8 cellular contexts compared by ENCODE assay signal in genomic region chr2:175036582-175037018, GRCh38. TPM values are rescaled to one million over a fixed set of nuclear protein-coding genes. Genes with fewer than 3 reads are reported as not detected.
A peak's percentile ranks its signal among the peaks of the same experiment; 100 is the strongest.
DNase-seq lines count a peak whose midpoint lies in the region; ATAC-seq, FAIRE-seq and TF ChIP-seq lines count a peak whose summit lies in the region.

No MANE protein-coding gene starts in this region.

- peak overlapping the region; percentile 70 for H3K4me3 Mint-ChIP-seq in CD8-positive, alpha-beta T cell
- H3K4me3 Mint-ChIP-seq in activated T-helper 2 cell treated with anti-CD3 and anti-CD28 coated beads, Interferon-gamma antibody, Interleukin-2, Interleukin-4, amounts not matched to agents 10 μg/mL and 5 μg/mL and 100 μg/mL, durations not matched to agents 14 hours and 24 hours and 36 hours (ENCODE audit: low read depth): no peak overlapping the region

- 43% methylated on average over 5 of the region's 5 CpGs for WGBS in K562 (ENCODE audit: insufficient coverage, low coverage, missing lambda C conversion rate)

- no peaks in the 10 kb centered on the region for H3K4me1 ChIP-seq in CD8-positive, alpha-beta T cell (ENCODE audit: insufficient read depth, low read length)
- H3K4me1 ChIP-seq in K562 (replicated peaks in 1 of 2; ENCODE audit: control insufficient read depth in 2 of 2, insufficient read depth in 2 of 2, low read length in 2 of 2): no peaks in the 10 kb centered on the region; a peak in 1 of 5 replicates

- peak overlapping the region; percentile 75 for H2AFZ ChIP-seq in K562 (ENCODE audit: low read depth, low read length)

- TF ChIP-seq RAD21 in K562 (CRISPR knock-in tag; conservative IDR thresholded peaks at IDR 0.05 in 1 of 2, IDR thresholded peaks at IDR 0.05 in 1 of 2): peak; percentile 52 to 76

- H3K9me3 ChIP-seq in CD8-positive, alpha-beta T cell (ENCODE audit: low read length): no peaks in the 10 kb centered on the region
- no peaks in the 10 kb centered on the region for H3K9me3 ChIP-seq in K562 (replicated peaks; ENCODE audit: control insufficient read depth, insufficient read depth, low read depth, low read length)

- peak; percentile 75 for ATAC-seq in CD8-positive, alpha-beta T cell
- ATAC-seq in K562 (peak; percentile 82), sciatic nerve (no peak)

- no peaks in the 10 kb centered on the region for H4K20me1 ChIP-seq in K562 (replicated peaks; ENCODE audit: control insufficient read depth, insufficient read depth, low read length)

- H3K27me3 ChIP-seq in CD8-positive, alpha-beta T cell (ENCODE audit: insufficient read depth, low read length): no peaks in the 10 kb centered on the region
- H3K27me3 ChIP-seq in K562 (ENCODE audit: control insufficient read depth in 2 of 2, insufficient read depth in 2 of 2, low read length in 2 of 2): no peaks in the 10 kb centered on the region; a peak in 1 of 5 replicates

- no peak overlapping the region for H3K9ac ChIP-seq in K562 (ENCODE audit: insufficient read depth in 1 of 2, low read depth in 2 of 2, low read length in 2 of 2)

- no peaks in the 10 kb centered on the region for H3K27me3 Mint-ChIP-seq in CD8-positive, alpha-beta T cell (ENCODE audit: low read depth)
- H3K27me3 Mint-ChIP-seq in activated T-helper 2 cell treated with anti-CD3 and anti-CD28 coated beads, Interferon-gamma antibody, Interleukin-2, Interleukin-4, amounts not matched to agents 10 μg/mL and 5 μg/mL and 100 μg/mL, durations not matched to agents 14 hours and 24 hours and 36 hours (ENCODE audit: low read depth): no peaks in the 10 kb centered on the region

- intact Hi-C loops in CD8-positive, alpha-beta T cell (cut with DNase I, micrococcal nuclease): loop anchor here (5.0 to 10.0 kb wide), 4 partner anchors 148 to 1058 kb away; partner anchors contain the start of genes ATP5MC3 (in 1 of the 2), HOXD12 (in 1 of the 2) and HOXD13 (in 1 of the 2)
- intact Hi-C loops in K562 (cut with micrococcal nuclease) (loop anchor here (1.0 to 10.0 kb wide), 3 partner anchors 150 to 648 kb away; no protein-coding TSS in a partner anchor), sciatic nerve (cut with DNase I) (no loop called here)
- intact Hi-C loops in activated T-helper 2 cell treated with anti-CD3 and anti-CD28 coated beads, Interferon-gamma antibody, Interleukin-2, Interleukin-4, amounts not matched to agents 10 μg/mL and 5 μg/mL and 100 μg/mL, durations not matched to agents 14 hours and 24 hours and 36 hours (cut with micrococcal nuclease): loop anchor here (2.0 kb wide), 1 partner anchor 246 kb away; no protein-coding TSS in a partner anchor

- in situ Hi-C loops in K562 (cut with MboI): loop anchor here (25.0 kb wide), 1 partner anchor 1051 kb away; the partner anchor contains the start of genes EVX2, HOXD12 and HOXD13

- no peaks in the 10 kb centered on the region for H3K36me3 Mint-ChIP-seq in CD8-positive, alpha-beta T cell
- no peaks in the 10 kb centered on the region for H3K36me3 Mint-ChIP-seq in activated T-helper 2 cell treated with anti-CD3 and anti-CD28 coated beads, Interferon-gamma antibody, Interleukin-2, Interleukin-4, amounts not matched to agents 10 μg/mL and 5 μg/mL and 100 μg/mL, durations not matched to agents 14 hours and 24 hours and 36 hours (ENCODE audit: low read depth)

- no peak for TF ChIP-seq POLR2A in K562 (conservative IDR thresholded peaks at IDR 0.05)

- no peaks in the 10 kb centered on the region for H3K9me3 Mint-ChIP-seq in CD8-positive, alpha-beta T cell
- H3K9me3 Mint-ChIP-seq in activated T-helper 2 cell treated with anti-CD3 and anti-CD28 coated beads, Interferon-gamma antibody, Interleukin-2, Interleukin-4, amounts not matched to agents 10 μg/mL and 5 μg/mL and 100 μg/mL, durations not matched to agents 14 hours and 24 hours and 36 hours: no peaks in the 10 kb centered on the region

- H3K4me3 ChIP-seq in CD8-positive, alpha-beta T cell (ENCODE audit: low read depth, low read length): no peak overlapping the region
- no peak overlapping the region for H3K4me3 ChIP-seq in K562

- FAIRE-seq in K562 (lab: Jason Lieb, UNC): peak; percentile 58

- no TSS peak for BruUV-seq in K562 (replicated peaks; lab: Mats Ljungman, UMichigan)

- no peak overlapping the region for H3K4me2 ChIP-seq in K562 (ENCODE audit: insufficient read depth, low read length)

- peaks cover 10% of the 10 kb centered on the region for H3K4me1 Mint-ChIP-seq in CD8-positive, alpha-beta T cell (ENCODE audit: low read depth)
- H3K4me1 Mint-ChIP-seq in activated T-helper 2 cell treated with anti-CD3 and anti-CD28 coated beads, Interferon-gamma antibody, Interleukin-2, Interleukin-4, amounts not matched to agents 10 μg/mL and 5 μg/mL and 100 μg/mL, durations not matched to agents 14 hours and 24 hours and 36 hours (ENCODE audit: low read depth): peaks cover 4% of the 10 kb centered on the region

- H3K9me1 ChIP-seq in K562 (ENCODE audit: control insufficient read depth, insufficient read depth, low read length): no peaks in the 10 kb centered on the region

- H3K27ac Mint-ChIP-seq in CD8-positive, alpha-beta T cell: no peak overlapping the region
- H3K27ac Mint-ChIP-seq in activated T-helper 2 cell treated with anti-CD3 and anti-CD28 coated beads, Interferon-gamma antibody, Interleukin-2, Interleukin-4, amounts not matched to agents 10 μg/mL and 5 μg/mL and 100 μg/mL, durations not matched to agents 14 hours and 24 hours and 36 hours: no peak overlapping the region

- no peak overlapping the region for H3K27ac ChIP-seq in CD8-positive, alpha-beta T cell (ENCODE audit: low read depth, low read length)
- no peak overlapping the region for H3K27ac ChIP-seq in K562 (ENCODE audit: extremely low read depth, low read depth, low read length)

- POLR2A ChIA-PET in CD8-positive, alpha-beta T cell (lab: Charles Lee): no interaction called here
- POLR2A ChIA-PET in K562 (lab: Yijun Ruan, JAX): no interaction called here

- H3K36me3 ChIP-seq in CD8-positive, alpha-beta T cell (ENCODE audit: insufficient read depth, low read length): no peaks in the 10 kb centered on the region
- no peaks in the 10 kb centered on the region for H3K36me3 ChIP-seq in K562 (ENCODE audit: control insufficient read depth, insufficient read depth, low read length)

- no peak for TF ChIP-seq EP300 in K562 (IDR thresholded peaks at IDR 0.05; ENCODE audit: low read length)

- DNase-seq in CD8-positive, alpha-beta T cell: no peak
- DNase-seq in GM19238 (ENCODE audit: insufficient read length, low spot score): peak; percentile 5
- peak; percentile 15 for DNase-seq in NCI-H345 treated with DMSO at 0.1 percent for 48 hours (lab: John Stamatoyannopoulos, UW; ENCODE audit: unreplicated experiment)
- DNase-seq in K562 (ENCODE audit: extremely low read depth in 1 of 4, low spot score in 3 of 4): peak; percentile 49 to 55 (median 53)
- peak; percentile 42 for DNase-seq in medulla oblongata (ENCODE audit: extremely low spot score)
- DNase-seq in 8988T: no peak
- no peak for DNase-seq in activated T-helper 2 cell treated with anti-CD3 and anti-CD28 coated beads, Interferon-gamma antibody, Interleukin-2, Interleukin-4, amounts not matched to agents 10 μg/mL and 5 μg/mL and 100 μg/mL, durations not matched to agents 14 hours and 24 hours and 36 hours (ENCODE audit: low spot score)
- no peak for DNase-seq in sciatic nerve (ENCODE audit: low spot score)

- H3K79me2 ChIP-seq in K562 (ENCODE audit: control insufficient read depth, insufficient read depth, low read length): no peaks in the 10 kb centered on the region

- peak; percentile 55 for TF ChIP-seq CTCF in CD8-positive, alpha-beta T cell (IDR thresholded peaks at IDR 0.05)
- peak; percentile 47 to 76 (median 53); a peak in 5 of 6 replicates for TF ChIP-seq CTCF in K562 (IDR thresholded peaks at IDR 0.05 in 2 of 3, conservative IDR thresholded peaks at IDR 0.05 in 1 of 3; ENCODE audit: insufficient read depth in 2 of 3, low read depth in 1 of 3, low read length in 3 of 3)

- CTCF ChIA-PET in CD8-positive, alpha-beta T cell (lab: Charles Lee): interaction anchor here (0.6 to 0.7 kb wide), 2 partner anchors 9 to 389 kb away, joined by 3 read pairs; no protein-coding TSS in a partner anchor
- CTCF ChIA-PET in K562 (lab: Yijun Ruan, JAX; ENCODE audit: low intra/inter-chr PET ratio): interaction anchor here (0.7 to 1.7 kb wide), 3 partner anchors 234 to 648 kb away, joined by 3 to 10 read pairs (median 3); no protein-coding TSS in a partner anchor

TF ChIP-seq in K562, 482 proteins besides CTCF, POLR2A, EP300 and RAD21 (continues in another document):
- no peak for TF ChIP-seq PHF21A (IDR thresholded peaks at IDR 0.05; ENCODE audit: borderline replicate concordance, low read depth)
- TF ChIP-seq CXXC5 (CRISPR knock-in tag; IDR thresholded peaks at IDR 0.05): peak; percentile 50

RNA-seq across cellular contexts. Expression of gene CHN1, which starts 31.4 kb away (rescaled TPM):
- total RNA-seq in CD8-positive, alpha-beta T cell: 1 to 10 TPM; 4.5 to 4.6 TPM
- total RNA-seq in K562 (2011; cell fraction: chromatin; rRNA removed; ENCODE audit: low replicate concordance): 0.40 and 0.60 TPM in 2 replicates
- total RNA-seq in K562 (2011; cell fraction: nucleolus; rRNA removed): not detected in 2 replicates
- 0.99 TPM in 1 of 2 replicates, not detected in the other for total RNA-seq in K562 (2011; cell fraction: nucleoplasm; rRNA removed)
- 0.32 and 0.37 TPM in 2 replicates for total RNA-seq in K562 (2014; rRNA removed)
- total RNA-seq in K562 (2014; rRNA removed; fragmentation: Illumina TruSeq; extraction: Trizol): 0.67 and 0.87 TPM in 2 replicates
- total RNA-seq in K562 (2015; rRNA removed; fragmentation: Illumina TruSeq; extraction: Trizol): 1.6 and 2.0 TPM in 2 replicates
- total RNA-seq in K562 (2021): 0.94 and 1.4 TPM in 2 replicates
- 0.64 and 1.2 TPM in 2 replicates for polyA plus RNA-seq in K562 (2011; rRNA removed)
- polyA plus RNA-seq in K562 (2011; cell fraction: cytosol; rRNA removed): 0.57 and 0.71 TPM in 2 replicates
- polyA plus RNA-seq in K562 (2011; cell fraction: nucleus; rRNA removed): 0.67 and 1.2 TPM in 2 replicates
- polyA plus RNA-seq in K562 (2012): 0.80 and 1.2 TPM in 2 replicates
- polyA plus RNA-seq in K562 (2014; fragmentation: Illumina TruSeq; extraction: Trizol): 0.54 and 1.5 TPM in 2 replicates
- polyA plus RNA-seq in K562 (2014; fragmentation: Nextera tagmentation; extraction: Ambion mirVana): under 1 TPM; 0.39 to 0.70 TPM
- 0.17 and 1.8 TPM in 2 replicates for polyA plus RNA-seq in K562 (2014; rRNA removed)
- polyA minus RNA-seq in K562 (2011; rRNA and poly(A)+ RNA removed): 1.5 and 2.5 TPM in 2 replicates
- polyA minus RNA-seq in K562 (2011; cell fraction: cytosol; rRNA and poly(A)+ RNA removed): 1.6 TPM in 1 of 2 replicates, not detected in the other
- 0.89 and 1.3 TPM in 2 replicates for polyA minus RNA-seq in K562 (2011; cell fraction: nucleus; rRNA and poly(A)+ RNA removed)
- 5.0 and 7.3 TPM in 2 replicates for total RNA-seq in activated T-helper 2 cell treated with anti-CD3 and anti-CD28 coated beads, Interferon-gamma antibody, Interleukin-2, Interleukin-4, amounts not matched to agents 10 μg/mL and 5 μg/mL and 100 μg/mL, durations not matched to agents 14 hours and 24 hours and 36 hours
- total RNA-seq in sciatic nerve: 38.4 TPM

Comparison
In these comparisons a context has a peak if more than half of its experiments do, and no peak if none do; other contexts are left out.
1. DNase-seq: peak in GM19238 (single experiment), NCI-H345 treated with DMSO at 0.1 percent for 48 hours (single experiment), K562 (4 of 4) and medulla oblongata (single experiment); none in CD8-positive, alpha-beta T cell (0 of 7), 8988T (single experiment), activated T-helper 2 cell treated with anti-CD3 and anti-CD28 coated beads, Interferon-gamma antibody, Interleukin-2, Interleukin-4, amounts not matched to agents 10 μg/mL and 5 μg/mL and 100 μg/mL, durations not matched to agents 14 hours and 24 hours and 36 hours (single experiment) and sciatic nerve (single experiment).